8 cellular contexts compared by ENCODE assay signal in genomic region chr5:73213566-73213998, GRCh38.
DNase-seq lines count a peak whose midpoint lies in the region; ATAC-seq and FAIRE-seq lines count a peak whose summit lies in the region.

No MANE protein-coding gene starts in this region.

- no peak for FAIRE-seq in RCC 7860 (lab: Jason Lieb, UNC)

- ATAC-seq in GM21786 (IDR thresholded peaks at IDR 0.05; ENCODE audit: unreplicated experiment) = peak; percentile 33

- no peak overlapping the region for H3K27ac ChIP-seq in caudate nucleus (ENCODE audit: low read depth, low read length)

- intact Hi-C loops in head of caudate nucleus (cut with DNase I) = no loop called here

- DNase-seq in EH (ENCODE audit: low read depth) (peak; percentile 80), RCC 7860 (ENCODE audit: low spot score) (peak; percentile 5), glomerular visceral epithelial cell (ENCODE audit: extremely low spot score) (peak; percentile 84), caudate nucleus (lab: John Stamatoyannopoulos, UW) (no peak), head of caudate nucleus (no peak), OCI-M1 (lab: John Stamatoyannopoulos, UW) (no peak), NOMO-1 treated with DMSO at 0.1 percent for 48 hours (lab: John Stamatoyannopoulos, UW; ENCODE audit: unreplicated experiment) (no peak)

Comparison
In these comparisons a context has a peak if more than half of its experiments do, and no peak if none do; other contexts are left out.
1. DNase-seq: peak in EH (single experiment), RCC 7860 (single experiment) and glomerular visceral epithelial cell (single experiment); none in caudate nucleus (0 of 61), head of caudate nucleus (0 of 42), OCI-M1 (single experiment) and NOMO-1 treated with DMSO at 0.1 percent for 48 hours (single experiment).